ENCODE assay signal across 25 cellular contexts in genomic region chr1:14889937-14890440, GRCh38.
"Had no signal": no experiment of that assay in that cellular context is flagged by ENCODE, and none has a peak within 500 bp of the region (broad histone marks: within the 10 kb centered on the region; RNA-seq: fewer than 3 reads in every experiment).

No MANE protein-coding gene starts in this region.

- H3K4me1 ChIP-seq: esophagus muscularis mucosa, foreskin keratinocyte, left lung, prostate gland, right atrium auricular region, sigmoid colon had no signal

- H3K9me3 Mint-ChIP-seq: naive thymus-derived CD4-positive, alpha-beta T cell; nephron; stimulated activated effector memory CD8-positive, alpha-beta T cell treated with anti-CD3 and anti-CD28 coated beads, Interleukin-12 subunit alpha, Interleukin-12 subunit beta, amount 100 ng/mL, for 72 hours had no signal

- H3K4me3 ChIP-seq: coronary artery, esophagus muscularis mucosa, left lung, pancreas, prostate gland, right atrium auricular region, sigmoid colon, stomach, thyroid gland, vagina had no signal

- DNase-seq: dermis blood vessel endothelial cell; effector memory CD4-positive, alpha-beta T cell; foreskin keratinocyte; left cardiac atrium; left lung; mesendoderm; midbrain; naive thymus-derived CD4-positive, alpha-beta T cell; pancreas; sigmoid colon; stimulated activated CD4-positive, alpha-beta T cell treated with anti-CD3 and anti-CD28 coated beads, Interleukin-2, amount 100 ng/mL, for 24 hours; stimulated activated CD4-positive, alpha-beta T cell treated with anti-CD3 and anti-CD28 coated beads, Interleukin-4, amount 100 ng/mL, for 24 hours; stimulated activated naive CD4-positive, alpha-beta T cell treated with Interleukin-2 at 50 U/mL for 16 hours; stomach; thyroid gland; trophoblast cell had no signal

- H3K27ac Mint-ChIP-seq: naive thymus-derived CD4-positive, alpha-beta T cell; stimulated activated effector memory CD8-positive, alpha-beta T cell treated with anti-CD3 and anti-CD28 coated beads, Interleukin-12 subunit alpha, Interleukin-12 subunit beta, amount 100 ng/mL, for 72 hours had no signal

- H3K4me3 Mint-ChIP-seq: naive thymus-derived CD4-positive, alpha-beta T cell; nephron; stimulated activated effector memory CD8-positive, alpha-beta T cell treated with anti-CD3 and anti-CD28 coated beads, Interleukin-12 subunit alpha, Interleukin-12 subunit beta, amount 100 ng/mL, for 72 hours had no signal

- ATAC-seq: foreskin keratinocyte; left cardiac atrium; left lung; naive thymus-derived CD4-positive, alpha-beta T cell; pancreas; stimulated activated effector memory CD8-positive, alpha-beta T cell treated with anti-CD3 and anti-CD28 coated beads, Interleukin-12 subunit alpha, Interleukin-12 subunit beta, amount 100 ng/mL, for 72 hours had no signal

- H3K36me3 ChIP-seq: esophagus muscularis mucosa, left lung, neutrophil, pancreas, prostate gland, right atrium auricular region, sigmoid colon, stomach, thyroid gland, vagina had no signal

- H3K4me1 Mint-ChIP-seq: stimulated activated effector memory CD8-positive, alpha-beta T cell treated with anti-CD3 and anti-CD28 coated beads, Interleukin-12 subunit alpha, Interleukin-12 subunit beta, amount 100 ng/mL, for 72 hours had no signal

- FAIRE-seq: endothelial cell of umbilical vein, pancreas had no signal

- H3K27me3 ChIP-seq: pancreas, right atrium auricular region, sigmoid colon, stomach, thyroid gland, vagina had no signal

- H3K27ac ChIP-seq: coronary artery, esophagus muscularis mucosa, foreskin keratinocyte, left lung, neutrophil, pancreas, prostate gland, right atrium auricular region, sigmoid colon, stomach, vagina had no signal

- H3K9me3 ChIP-seq: esophagus muscularis mucosa, left lung, neutrophil, pancreas, prostate gland, right atrium auricular region, sigmoid colon, stomach, thyroid gland, vagina had no signal

- H3K36me3 Mint-ChIP-seq: naive thymus-derived CD4-positive, alpha-beta T cell; stimulated activated effector memory CD8-positive, alpha-beta T cell treated with anti-CD3 and anti-CD28 coated beads, Interleukin-12 subunit alpha, Interleukin-12 subunit beta, amount 100 ng/mL, for 72 hours had no signal
